2 cellular contexts compared by ENCODE assay signal in the genomic region with DNA sequence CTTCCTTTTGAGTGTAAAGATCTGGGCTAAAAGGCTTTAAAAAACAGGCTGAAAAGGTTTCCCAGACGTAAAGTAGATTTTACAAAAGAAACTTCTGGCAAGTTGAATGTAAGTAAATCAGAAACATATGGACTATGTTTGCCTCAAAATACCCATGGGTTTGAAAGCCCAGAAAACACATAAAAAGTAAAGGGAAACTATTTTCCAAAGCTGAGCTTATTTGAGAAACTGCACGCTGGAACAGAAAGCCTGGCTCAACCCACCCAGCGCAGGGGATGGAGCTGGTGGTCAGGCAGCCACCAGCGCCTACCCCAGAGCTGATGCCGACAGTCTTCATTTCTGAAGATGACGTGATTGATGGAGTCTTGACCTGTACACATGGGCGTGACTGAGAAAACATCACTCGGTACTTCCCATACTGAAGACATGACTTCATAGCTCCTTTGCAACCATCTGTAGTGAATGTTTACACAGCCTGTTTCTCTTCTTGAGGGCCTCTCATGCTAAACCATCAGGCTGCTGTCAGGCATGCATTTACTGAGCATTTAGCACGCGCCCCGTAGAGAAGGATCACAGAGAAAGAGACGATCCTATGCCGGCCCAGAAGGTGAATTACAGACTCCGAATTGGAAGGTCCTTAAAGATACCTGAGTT.
TF ChIP-seq lines count a peak whose summit lies in the region.

No MANE protein-coding gene starts in this region.

TF ChIP-seq in SK-N-SH treated with all-trans-retinoic acid at 6 μM for 48 hours, 23 proteins besides CTCF, POLR2A, EP300 and RAD21 (continued from another document):
- TF ChIP-seq, protein P1, sequence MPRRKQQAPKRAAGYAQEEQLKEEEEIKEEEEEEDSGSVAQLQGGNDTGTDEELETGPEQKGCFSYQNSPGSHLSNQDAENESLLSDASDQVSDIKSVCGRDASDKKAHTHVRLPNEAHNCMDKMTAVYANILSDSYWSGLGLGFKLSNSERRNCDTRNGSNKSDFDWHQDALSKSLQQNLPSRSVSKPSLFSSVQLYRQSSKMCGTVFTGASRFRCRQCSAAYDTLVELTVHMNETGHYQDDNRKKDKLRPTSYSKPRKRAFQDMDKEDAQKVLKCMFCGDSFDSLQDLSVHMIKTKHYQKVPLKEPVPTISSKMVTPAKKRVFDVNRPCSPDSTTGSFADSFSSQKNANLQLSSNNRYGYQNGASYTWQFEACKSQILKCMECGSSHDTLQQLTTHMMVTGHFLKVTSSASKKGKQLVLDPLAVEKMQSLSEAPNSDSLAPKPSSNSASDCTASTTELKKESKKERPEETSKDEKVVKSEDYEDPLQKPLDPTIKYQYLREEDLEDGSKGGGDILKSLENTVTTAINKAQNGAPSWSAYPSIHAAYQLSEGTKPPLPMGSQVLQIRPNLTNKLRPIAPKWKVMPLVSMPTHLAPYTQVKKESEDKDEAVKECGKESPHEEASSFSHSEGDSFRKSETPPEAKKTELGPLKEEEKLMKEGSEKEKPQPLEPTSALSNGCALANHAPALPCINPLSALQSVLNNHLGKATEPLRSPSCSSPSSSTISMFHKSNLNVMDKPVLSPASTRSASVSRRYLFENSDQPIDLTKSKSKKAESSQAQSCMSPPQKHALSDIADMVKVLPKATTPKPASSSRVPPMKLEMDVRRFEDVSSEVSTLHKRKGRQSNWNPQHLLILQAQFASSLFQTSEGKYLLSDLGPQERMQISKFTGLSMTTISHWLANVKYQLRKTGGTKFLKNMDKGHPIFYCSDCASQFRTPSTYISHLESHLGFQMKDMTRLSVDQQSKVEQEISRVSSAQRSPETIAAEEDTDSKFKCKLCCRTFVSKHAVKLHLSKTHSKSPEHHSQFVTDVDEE (CRISPR knock-in tag; IDR thresholded peaks at IDR 0.05), result no peak
- TF ChIP-seq, protein P2, sequence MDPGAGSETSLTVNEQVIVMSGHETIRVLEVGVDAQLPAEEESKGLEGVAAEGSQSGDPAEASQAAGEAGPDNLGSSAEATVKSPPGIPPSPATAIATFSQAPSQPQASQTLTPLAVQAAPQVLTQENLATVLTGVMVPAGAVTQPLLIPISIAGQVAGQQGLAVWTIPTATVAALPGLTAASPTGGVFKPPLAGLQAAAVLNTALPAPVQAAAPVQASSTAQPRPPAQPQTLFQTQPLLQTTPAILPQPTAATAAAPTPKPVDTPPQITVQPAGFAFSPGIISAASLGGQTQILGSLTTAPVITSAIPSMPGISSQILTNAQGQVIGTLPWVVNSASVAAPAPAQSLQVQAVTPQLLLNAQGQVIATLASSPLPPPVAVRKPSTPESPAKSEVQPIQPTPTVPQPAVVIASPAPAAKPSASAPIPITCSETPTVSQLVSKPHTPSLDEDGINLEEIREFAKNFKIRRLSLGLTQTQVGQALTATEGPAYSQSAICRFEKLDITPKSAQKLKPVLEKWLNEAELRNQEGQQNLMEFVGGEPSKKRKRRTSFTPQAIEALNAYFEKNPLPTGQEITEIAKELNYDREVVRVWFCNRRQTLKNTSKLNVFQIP (CRISPR knock-in tag; IDR thresholded peaks at IDR 0.05; ENCODE audit: borderline replicate concordance, low read depth), result no peak
- TF ChIP-seq SNAI2 (CRISPR knock-in tag; IDR thresholded peaks at IDR 0.05), result no peak

TF ChIP-seq in SK-N-SH, 30 proteins besides CTCF, POLR2A, EP300 and RAD21 (continued from another document):
- TF ChIP-seq, protein P3, sequence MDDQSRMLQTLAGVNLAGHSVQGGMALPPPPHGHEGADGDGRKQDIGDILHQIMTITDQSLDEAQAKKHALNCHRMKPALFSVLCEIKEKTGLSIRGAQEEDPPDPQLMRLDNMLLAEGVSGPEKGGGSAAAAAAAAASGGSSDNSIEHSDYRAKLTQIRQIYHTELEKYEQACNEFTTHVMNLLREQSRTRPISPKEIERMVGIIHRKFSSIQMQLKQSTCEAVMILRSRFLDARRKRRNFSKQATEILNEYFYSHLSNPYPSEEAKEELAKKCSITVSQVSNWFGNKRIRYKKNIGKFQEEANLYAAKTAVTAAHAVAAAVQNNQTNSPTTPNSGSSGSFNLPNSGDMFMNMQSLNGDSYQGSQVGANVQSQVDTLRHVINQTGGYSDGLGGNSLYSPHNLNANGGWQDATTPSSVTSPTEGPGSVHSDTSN (IDR thresholded peaks at IDR 0.05), result no peak
- TF ChIP-seq, protein P4, sequence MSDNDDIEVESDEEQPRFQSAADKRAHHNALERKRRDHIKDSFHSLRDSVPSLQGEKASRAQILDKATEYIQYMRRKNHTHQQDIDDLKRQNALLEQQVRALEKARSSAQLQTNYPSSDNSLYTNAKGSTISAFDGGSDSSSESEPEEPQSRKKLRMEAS (IDR thresholded peaks at IDR 0.05; ENCODE audit: low read depth), result no peak
- TF ChIP-seq FOXJ3 (CRISPR knock-in tag; IDR thresholded peaks at IDR 0.05) (no peak), GABPA (IDR thresholded peaks at IDR 0.05; ENCODE audit: low read depth) (no peak), TCF12 (IDR thresholded peaks at IDR 0.05) (no peak), NRF1 (IDR thresholded peaks at IDR 0.05; ENCODE audit: low read depth, low read length) (no peak), JUND (IDR thresholded peaks at IDR 0.05) (no peak)
- TF ChIP-seq, protein P5, sequence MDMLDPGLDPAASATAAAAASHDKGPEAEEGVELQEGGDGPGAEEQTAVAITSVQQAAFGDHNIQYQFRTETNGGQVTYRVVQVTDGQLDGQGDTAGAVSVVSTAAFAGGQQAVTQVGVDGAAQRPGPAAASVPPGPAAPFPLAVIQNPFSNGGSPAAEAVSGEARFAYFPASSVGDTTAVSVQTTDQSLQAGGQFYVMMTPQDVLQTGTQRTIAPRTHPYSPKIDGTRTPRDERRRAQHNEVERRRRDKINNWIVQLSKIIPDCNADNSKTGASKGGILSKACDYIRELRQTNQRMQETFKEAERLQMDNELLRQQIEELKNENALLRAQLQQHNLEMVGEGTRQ (IDR thresholded peaks at IDR 0.05; ENCODE audit: borderline replicate concordance, low read depth, low read length), result no peak
